Comparison of ENCODE assay signal across 1 cellular context in genomic region chr20:11905460-11906150, GRCh38.
TF ChIP-seq lines count a peak whose summit lies in the region.

No MANE protein-coding gene starts in this region.

TF ChIP-seq in IMR-90, 13 proteins besides CTCF, POLR2A, EP300 and RAD21 (continued from another document):
- no peak for TF ChIP-seq MAFK (IDR thresholded peaks at IDR 0.05; ENCODE audit: low read depth, low read length)
